In the genomic region with DNA sequence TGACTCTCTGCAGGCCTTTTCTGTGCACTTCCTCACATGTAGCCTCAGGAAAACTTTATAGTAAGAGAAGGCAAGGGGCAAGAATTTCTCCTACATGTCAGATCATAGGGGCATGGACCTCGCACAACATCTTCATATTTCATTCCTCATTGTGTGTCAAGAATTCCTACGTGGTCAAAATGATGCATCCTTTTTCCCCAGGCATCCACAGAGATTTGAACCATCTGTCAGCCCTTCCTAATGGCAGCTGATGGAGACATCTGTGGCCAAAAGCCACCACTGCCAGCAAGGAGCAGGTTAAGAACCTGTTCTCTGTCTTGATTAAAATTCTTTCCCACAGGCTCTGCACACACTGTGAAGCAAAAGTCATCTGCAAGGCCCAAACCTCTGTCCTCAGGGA, we compare ENCODE assay signal across 26 cellular contexts.
"Had no signal": no experiment of that assay in that cellular context is flagged by ENCODE, and none has a peak within 500 bp of the region (broad histone marks: within the 10 kb centered on the region; RNA-seq: fewer than 3 reads in every experiment).

No MANE protein-coding gene starts in this region.

- H3K4me1 ChIP-seq: breast epithelium had no signal

- H3K36me3 ChIP-seq: breast epithelium, heart left ventricle, spleen, thyroid gland, upper lobe of right lung had no signal

- H3K9ac ChIP-seq: parathyroid adenoma had no signal

- H3K9me3 ChIP-seq: breast epithelium, heart left ventricle, spleen, thyroid gland, upper lobe of right lung had no signal

- H3K27ac Mint-ChIP-seq: activated CD4-positive, alpha-beta memory T cell treated with anti-CD3 and anti-CD28 coated beads, Interleukin-2, amount 10 ng/mL, durations not matched to agents 7 days and 5 days; activated T-helper 17 cell treated with anti-CD3 and anti-CD28 coated beads, Interleukin-2, amount 50 U/mL, for 72 hours; dendritic cell treated with granulocyte-macrophage colony-stimulating factor and Interleukin-4, amounts not matched to agents 40 ng/mL and 50 ng/mL, for 4 days; endodermal cell; mesothelial cell of epicardium; naive thymus-derived CD8-positive, alpha-beta T cell; stimulated activated naive CD8-positive, alpha-beta T cell treated with anti-CD3 and anti-CD28 coated beads, Interleukin-15, Interleukin-2, amounts not matched to agents 100 ng/mL and 50 ng/mL, for 24 hours; T-helper 1 cell treated with Interleukin-12 subunit alpha and Interleukin-12 subunit beta and Interleukin-4 antibody, amounts not matched to agents 30 μg/mL and 1 μg/mL, for 36 hours had no signal

- ATAC-seq: activated T-cell treated with anti-CD3 and anti-CD28 coated beads, Interleukin-2, amount 50 U/mL, for 4 hours; activated T-helper 17 cell treated with anti-CD3 and anti-CD28 coated beads, Interleukin-2, amount 50 U/mL, for 72 hours; esophagus mucosa; heart left ventricle; naive thymus-derived CD8-positive, alpha-beta T cell; right cardiac atrium; upper lobe of right lung had no signal

- H3K27me3 Mint-ChIP-seq: dendritic cell treated with granulocyte-macrophage colony-stimulating factor and Interleukin-4, amounts not matched to agents 40 ng/mL and 50 ng/mL, for 4 days had no signal

- H3K27me3 ChIP-seq: breast epithelium, heart left ventricle, spleen, thyroid gland, upper lobe of right lung had no signal

- H2AFZ ChIP-seq: parathyroid adenoma had no signal

- H3K36me3 Mint-ChIP-seq: mesothelial cell of epicardium; naive thymus-derived CD8-positive, alpha-beta T cell had no signal

- H3K79me2 ChIP-seq: parathyroid adenoma had no signal

- H3K9me3 Mint-ChIP-seq: activated CD4-positive, alpha-beta memory T cell treated with anti-CD3 and anti-CD28 coated beads, Interleukin-2, amount 10 ng/mL, durations not matched to agents 7 days and 5 days; activated T-cell treated with anti-CD3 and anti-CD28 coated beads, Interleukin-2, amount 50 U/mL, for 4 hours; activated T-helper 17 cell treated with anti-CD3 and anti-CD28 coated beads, Interleukin-2, amount 50 U/mL, for 72 hours; dendritic cell treated with granulocyte-macrophage colony-stimulating factor and Interleukin-4, amounts not matched to agents 40 ng/mL and 50 ng/mL, for 4 days; endodermal cell; mesothelial cell of epicardium; naive thymus-derived CD8-positive, alpha-beta T cell; neural crest cell; stimulated activated naive CD8-positive, alpha-beta T cell treated with anti-CD3 and anti-CD28 coated beads, Interleukin-15, Interleukin-2, amounts not matched to agents 100 ng/mL and 50 ng/mL, for 24 hours; T-helper 1 cell treated with Interleukin-12 subunit alpha and Interleukin-12 subunit beta and Interleukin-4 antibody, amounts not matched to agents 30 μg/mL and 1 μg/mL, for 36 hours had no signal

- DNase-seq: activated CD4-positive, alpha-beta memory T cell treated with anti-CD3 and anti-CD28 coated beads, Interleukin-2, amount 10 ng/mL, durations not matched to agents 7 days and 5 days; activated CD4-positive, alpha-beta T cell treated with anti-CD3 and anti-CD28 coated beads for 4 hours; activated gamma-delta T cell treated with Interleukin-2 at 50 U/mL for 16 hours; activated naive CD4-positive, alpha-beta T cell treated with anti-CD3 and anti-CD28 coated beads, Interleukin-2, amount 50 U/mL, for 16 hours; activated T-cell treated with anti-CD3 and anti-CD28 coated beads, Interleukin-2, amount 50 U/mL, for 4 hours; amniotic stem cell; central memory CD4-positive, alpha-beta T cell; endodermal cell; heart left ventricle; naive thymus-derived CD8-positive, alpha-beta T cell; occipital lobe; right cardiac atrium; spleen; T-helper 9 cell; thyroid gland; upper lobe of right lung had no signal

- H3K4me3 Mint-ChIP-seq: activated CD4-positive, alpha-beta memory T cell treated with anti-CD3 and anti-CD28 coated beads, Interleukin-2, amount 10 ng/mL, durations not matched to agents 7 days and 5 days; activated T-cell treated with anti-CD3 and anti-CD28 coated beads, Interleukin-2, amount 50 U/mL, for 4 hours; activated T-helper 17 cell treated with anti-CD3 and anti-CD28 coated beads, Interleukin-2, amount 50 U/mL, for 72 hours; dendritic cell treated with granulocyte-macrophage colony-stimulating factor and Interleukin-4, amounts not matched to agents 40 ng/mL and 50 ng/mL, for 4 days; endodermal cell; mesothelial cell of epicardium; naive thymus-derived CD8-positive, alpha-beta T cell; neural crest cell; stimulated activated naive CD8-positive, alpha-beta T cell treated with anti-CD3 and anti-CD28 coated beads, Interleukin-15, Interleukin-2, amounts not matched to agents 100 ng/mL and 50 ng/mL, for 24 hours; T-helper 1 cell treated with Interleukin-12 subunit alpha and Interleukin-12 subunit beta and Interleukin-4 antibody, amounts not matched to agents 30 μg/mL and 1 μg/mL, for 36 hours had no signal

- H3K27ac ChIP-seq: breast epithelium, heart left ventricle, parathyroid adenoma, spleen, thyroid gland, upper lobe of right lung, VCaP had no signal

- H3K4me3 ChIP-seq: breast epithelium, heart left ventricle, spleen, thyroid gland, upper lobe of right lung had no signal
